Comparison of ENCODE assay signal across 8 cellular contexts in the genomic region with DNA sequence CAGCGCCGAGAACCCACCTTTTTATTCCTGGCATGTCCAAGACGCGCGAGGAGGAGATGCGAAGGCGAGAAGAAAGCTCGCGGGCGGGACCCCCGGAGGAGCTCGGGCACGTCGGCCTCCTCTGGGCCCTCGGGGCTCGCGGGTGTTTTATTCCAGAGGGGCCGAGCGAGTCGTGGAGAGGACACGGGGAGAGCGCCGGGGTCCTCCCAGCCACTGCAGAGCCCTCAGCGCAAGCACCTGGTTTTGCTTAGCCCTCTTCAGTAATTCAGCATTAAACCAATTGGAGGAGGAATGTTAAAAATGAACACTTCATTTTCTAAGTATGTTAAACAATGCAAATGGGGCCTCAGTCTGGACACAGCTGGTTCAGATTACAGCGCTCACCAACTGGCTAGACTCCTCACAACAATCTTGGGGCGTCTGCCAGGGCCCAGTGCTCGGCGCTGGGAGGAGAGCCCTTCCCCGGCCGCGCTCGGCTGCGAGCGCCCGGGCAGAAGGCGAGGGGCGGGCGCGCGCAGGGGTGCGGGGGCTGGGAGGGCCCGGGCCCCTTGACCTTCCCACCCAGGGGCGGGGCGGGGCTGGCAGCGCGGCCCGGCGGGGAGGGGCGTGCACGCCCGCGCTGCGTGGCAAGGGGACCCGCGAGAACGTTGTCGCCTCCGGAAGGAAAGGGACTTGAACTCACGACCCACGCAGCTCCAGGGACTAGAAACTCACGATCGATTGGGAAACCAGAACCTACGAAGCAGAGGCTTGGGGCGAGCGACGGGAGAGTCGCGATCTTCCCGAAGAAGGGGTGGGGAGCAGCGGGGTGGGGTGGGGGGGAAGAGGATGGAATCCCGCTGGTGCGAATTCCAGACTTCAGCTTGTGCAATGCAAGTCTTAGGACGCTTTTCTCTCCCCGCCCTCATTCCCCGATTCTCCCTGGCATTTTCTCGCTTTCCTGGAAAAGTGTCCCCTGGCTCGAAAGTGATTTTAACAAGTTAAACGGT. TPM values are rescaled to one million over a fixed set of nuclear protein-coding genes. Genes with fewer than 3 reads are reported as not detected.
A peak's percentile ranks its signal among the peaks of the same experiment; 100 is the strongest.
DNase-seq lines count a peak whose midpoint lies in the region; ATAC-seq and TF ChIP-seq lines count a peak whose summit lies in the region.

A gene with protein sequence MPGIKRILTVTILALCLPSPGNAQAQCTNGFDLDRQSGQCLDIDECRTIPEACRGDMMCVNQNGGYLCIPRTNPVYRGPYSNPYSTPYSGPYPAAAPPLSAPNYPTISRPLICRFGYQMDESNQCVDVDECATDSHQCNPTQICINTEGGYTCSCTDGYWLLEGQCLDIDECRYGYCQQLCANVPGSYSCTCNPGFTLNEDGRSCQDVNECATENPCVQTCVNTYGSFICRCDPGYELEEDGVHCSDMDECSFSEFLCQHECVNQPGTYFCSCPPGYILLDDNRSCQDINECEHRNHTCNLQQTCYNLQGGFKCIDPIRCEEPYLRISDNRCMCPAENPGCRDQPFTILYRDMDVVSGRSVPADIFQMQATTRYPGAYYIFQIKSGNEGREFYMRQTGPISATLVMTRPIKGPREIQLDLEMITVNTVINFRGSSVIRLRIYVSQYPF (minus strand): TSS at position 499 of the 989 bp plus-strand sequence. CDS start 465 bp downstream, at position 34.

- H3K36me3 ChIP-seq in colonic mucosa, result no peaks in the 10 kb centered on the region

- ATAC-seq in left colon (peak; percentile 75), GM19452 (IDR thresholded peaks at IDR 0.05; ENCODE audit: unreplicated experiment) (no peak)

- TF ChIP-seq CTCF in HFF-Myc (IDR thresholded peaks at IDR 0.05; ENCODE audit: low read depth, low read length, missing control alignments) (no peak), WI38 (IDR thresholded peaks at IDR 0.05; ENCODE audit: low read depth, low read length) (no peak), colonic mucosa (IDR thresholded peaks at IDR 0.05) (no peak)

- H3K9ac ChIP-seq in colonic mucosa (ENCODE audit: low read depth in 2 of 2, low read length in 2 of 2), result peak within 1 kb of the TSS; percentile 28 to 60

- no peaks in the 10 kb centered on the region for H3K4me1 ChIP-seq in colonic mucosa

- intact Hi-C loops in colonic mucosa (cut with DNase I) (no loop called here), left colon (cut with DNase I, micrococcal nuclease) (no loop called here)

- no peaks in the 10 kb centered on the region for H3K9me3 ChIP-seq in colonic mucosa

- H3K27me3 ChIP-seq in colonic mucosa, result peaks cover 9% of the 10 kb centered on the region

- H3K4me3 ChIP-seq in HFF-Myc (replicated peaks; ENCODE audit: low read depth, low read length), result peak within 1 kb of the TSS; percentile 61
- H3K4me3 ChIP-seq in WI38 (ENCODE audit: low read depth, low read length), result peak within 1 kb of the TSS; percentile 85
- peak within 1 kb of the TSS; percentile 40 for H3K4me3 ChIP-seq in colonic mucosa

- peak; percentile 73 for DNase-seq in HFF-Myc (ENCODE audit: extremely low read depth, low read depth)
- peak; percentile 38 for DNase-seq in colonic mucosa
- peak; percentile 30 to 46 for DNase-seq in left colon
- DNase-seq in stimulated activated CD4-positive, alpha-beta T cell treated with anti-CD3 and anti-CD28 coated beads, Interleukin-2, amount 100 ng/mL, for 24 hours, result peak; percentile 39 to 62
- no peak for DNase-seq in DMS153 treated with DMSO at 0.1 percent for 48 hours (lab: John Stamatoyannopoulos, UW; ENCODE audit: unreplicated experiment)
- no peak for DNase-seq in HPDE6-E6E7 (ENCODE audit: extremely low spot score)

- peak within 1 kb of the TSS; percentile 46 for H3K27ac ChIP-seq in colonic mucosa

RNA-seq across cellular contexts. Expression of the gene that starts here (rescaled TPM):
- total RNA-seq in colonic mucosa (10 to 100 TPM in 1 of 2 donors, 1 to 10 TPM in 1; 4.2 to 14.5 TPM), left colon (10 to 100 TPM; 13.2 to 27.6 TPM)

Comparison
In these comparisons a context has a peak if more than half of its experiments do, and no peak if none do; other contexts are left out.
1. DNase-seq: peak in HFF-Myc (single experiment), colonic mucosa (single experiment), left colon (2 of 2) and stimulated activated CD4-positive, alpha-beta T cell treated with anti-CD3 and anti-CD28 coated beads, Interleukin-2, amount 100 ng/mL, for 24 hours (2 of 2); none in DMS153 treated with DMSO at 0.1 percent for 48 hours (single experiment) and HPDE6-E6E7 (single experiment).
2. Peak in every context shown above with its lines, with median percentiles within 50 percentile points of each other: H3K4me3 ChIP-seq.